Comparison of ENCODE assay signal across 1 cellular context in the genomic region with DNA sequence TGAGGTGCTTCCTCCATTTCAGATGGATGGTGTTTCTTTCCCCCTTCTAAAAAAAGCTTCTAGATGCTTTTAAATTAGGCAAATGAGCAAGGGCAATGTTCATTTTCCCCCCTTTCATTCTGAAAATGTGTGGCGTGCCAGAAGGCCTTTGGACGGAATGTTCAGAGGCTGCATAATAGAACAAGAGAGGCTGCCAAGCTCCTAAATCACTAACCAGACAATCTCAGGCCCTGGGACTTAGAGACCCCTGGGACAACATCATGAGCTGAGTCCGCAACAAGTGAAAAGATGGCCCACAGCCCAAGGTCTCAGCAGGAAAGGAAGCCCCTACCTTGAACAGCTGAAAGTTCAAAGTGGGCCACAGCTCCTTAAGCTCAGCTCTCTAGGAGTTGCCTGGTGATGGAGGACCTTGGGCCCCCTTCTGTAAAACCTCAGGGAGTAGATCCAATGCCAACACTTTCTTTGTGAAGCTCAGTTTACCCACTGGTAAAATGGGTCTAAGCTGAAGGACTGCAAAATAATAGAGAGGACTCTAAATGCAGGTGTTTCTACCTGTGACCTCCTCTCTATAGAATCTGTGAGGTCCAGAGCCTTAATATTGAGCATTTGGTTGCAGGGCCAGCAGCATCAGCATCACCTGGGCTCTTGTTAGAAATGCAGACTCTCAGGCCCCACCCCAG.
TF ChIP-seq lines count a peak whose summit lies in the region.

No MANE protein-coding gene starts in this region.

TF ChIP-seq in liver, 16 proteins besides CTCF, POLR2A, EP300 and RAD21 (continued from another document):
- TF ChIP-seq GABPA (IDR thresholded peaks at IDR 0.05 in 1 of 2, conservative IDR thresholded peaks at IDR 0.05 in 1 of 2) = no peak
- peak in 1 of 2 donors; percentile 41 for TF ChIP-seq EGR1 (IDR thresholded peaks at IDR 0.05; ENCODE audit: low read depth in 2 of 2)
- peak; percentile 86 for TF ChIP-seq SP1 (IDR thresholded peaks at IDR 0.05)
- TF ChIP-seq YY1 (IDR thresholded peaks at IDR 0.05) = peak; percentile 39
- TF ChIP-seq, protein P1, sequence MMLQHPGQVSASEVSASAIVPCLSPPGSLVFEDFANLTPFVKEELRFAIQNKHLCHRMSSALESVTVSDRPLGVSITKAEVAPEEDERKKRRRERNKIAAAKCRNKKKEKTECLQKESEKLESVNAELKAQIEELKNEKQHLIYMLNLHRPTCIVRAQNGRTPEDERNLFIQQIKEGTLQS (IDR thresholded peaks at IDR 0.05) = peak; percentile 16
- TF ChIP-seq, protein P2, sequence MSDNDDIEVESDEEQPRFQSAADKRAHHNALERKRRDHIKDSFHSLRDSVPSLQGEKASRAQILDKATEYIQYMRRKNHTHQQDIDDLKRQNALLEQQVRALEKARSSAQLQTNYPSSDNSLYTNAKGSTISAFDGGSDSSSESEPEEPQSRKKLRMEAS (IDR thresholded peaks at IDR 0.05) = peak; percentile 77
- peak; percentile 14 for TF ChIP-seq FOXA2 (IDR thresholded peaks at IDR 0.05)
- TF ChIP-seq TAF1 (conservative IDR thresholded peaks at IDR 0.05) = no peak
- TF ChIP-seq HNF4A (conservative IDR thresholded peaks at IDR 0.05) = peak; percentile 87 to 95
- peak; percentile 15 to 44 for TF ChIP-seq JUND (IDR thresholded peaks at IDR 0.05)
